8 cellular contexts compared by ENCODE assay signal in the genomic region with DNA sequence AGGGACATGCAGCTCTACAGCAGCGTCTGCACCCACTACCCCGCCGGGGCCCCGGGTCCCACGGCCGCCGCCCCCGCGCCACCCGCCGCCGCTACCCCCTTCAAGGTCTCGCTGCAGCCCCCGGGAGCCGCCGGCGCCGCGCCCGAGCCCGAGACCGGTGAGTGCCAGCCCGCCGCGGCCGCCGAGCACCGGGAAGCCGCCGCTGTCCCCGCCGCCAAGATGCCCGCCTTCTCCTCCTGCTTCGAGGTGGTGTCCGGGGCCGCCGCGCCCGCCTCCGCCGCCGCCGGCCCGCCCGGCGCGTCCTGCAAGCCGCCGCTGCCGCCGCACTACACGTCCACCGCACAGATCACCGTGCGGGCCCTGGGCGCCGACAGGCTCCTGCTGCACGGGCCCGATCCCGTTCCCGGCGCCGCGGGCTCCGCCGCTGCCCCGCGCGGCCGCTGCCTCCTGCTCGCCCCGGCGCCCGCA. TPM values are rescaled to one million over a fixed set of nuclear protein-coding genes. Genes with fewer than 3 reads are reported as not detected.
DNase-seq lines count a peak whose midpoint lies in the region; ATAC-seq and TF ChIP-seq lines count a peak whose summit lies in the region.

No MANE protein-coding gene starts in this region.

- H2AK9ac ChIP-seq in IMR-90 (replicated peaks; ENCODE audit: low read depth, low read length, poor library complexity), result peak overlapping the region; percentile 43

- no peak overlapping the region for H2AK5ac ChIP-seq in IMR-90 (ENCODE audit: low read depth, low read length)

- dilution Hi-C loops in IMR-90 (cut with HindIII; ENCODE audit: low sequenced_read_pairs, unreplicated experiment), result no loop called here

- H3K9me3 ChIP-seq in IMR-90 (ENCODE audit: control insufficient read depth, insufficient read depth, low read length) (no peaks in the 10 kb centered on the region), upper lobe of right lung (no peaks in the 10 kb centered on the region)

- no peak overlapping the region for H3K4ac ChIP-seq in IMR-90 (ENCODE audit: low read depth, low read length)

- H3K9ac ChIP-seq in IMR-90 (ENCODE audit: low read depth, low read length), result peak overlapping the region; percentile 88

- H3K27me3 ChIP-seq in IMR-90 (ENCODE audit: control insufficient read depth, insufficient read depth, low read length) (no peaks in the 10 kb centered on the region), brain microvascular endothelial cell (replicated peaks) (no peaks in the 10 kb centered on the region), upper lobe of right lung (no peaks in the 10 kb centered on the region)

- H3K36me3 ChIP-seq in IMR-90 (ENCODE audit: control insufficient read depth, insufficient read depth, low read length) (no peaks in the 10 kb centered on the region), brain microvascular endothelial cell (replicated peaks) (no peaks in the 10 kb centered on the region), upper lobe of right lung (no peaks in the 10 kb centered on the region)

- H4K20me1 ChIP-seq in IMR-90 (ENCODE audit: insufficient read depth, low read length), result peaks cover 23% of the 10 kb centered on the region; the same call in 1 of the 2 replicates

- no peak for TF ChIP-seq POLR2A in IMR-90 (IDR thresholded peaks at IDR 0.05; ENCODE audit: low read depth, low read length)
- no peak for TF ChIP-seq POLR2A in lower leg skin (IDR thresholded peaks at IDR 0.05)

- H3K18ac ChIP-seq in IMR-90 (ENCODE audit: low read depth, low read length), result no peak overlapping the region

- TF ChIP-seq CTCF in IMR-90 (conservative IDR thresholded peaks at IDR 0.05; ENCODE audit: low read depth, low read length) (no peak), brain microvascular endothelial cell (IDR thresholded peaks at IDR 0.05; ENCODE audit: low read depth, low read length, missing control alignments) (no peak), lower leg skin (IDR thresholded peaks at IDR 0.05) (no peak), upper lobe of right lung (IDR thresholded peaks at IDR 0.05) (no peak)

- in situ Hi-C loops in IMR-90 (cut with MboI; ENCODE audit: low sequenced_read_pairs), result no loop called here
- in situ Hi-C loops in brain microvascular endothelial cell (cut with HindIII; ENCODE audit: low pct_ligation_motif_present, low sequenced_read_pairs), result no loop called here

- H3K27ac ChIP-seq in IMR-90 (ENCODE audit: insufficient read depth, low read length) (peak overlapping the region; percentile 10), brain microvascular endothelial cell (peak overlapping the region; percentile 69), upper lobe of right lung (peak overlapping the region; percentile 95)

- no peak for TF ChIP-seq RAD21 in IMR-90 (IDR thresholded peaks at IDR 0.05; ENCODE audit: low read length)

- no peak overlapping the region for H3K14ac ChIP-seq in IMR-90 (replicated peaks; ENCODE audit: low read depth, low read length)

- 1% methylated on average over 33 of the region's 74 CpGs; no CpG with 5 or more reads in 1 of the 2 experiments for WGBS in IMR-90 (ENCODE audit: extremely low coverage in 2 of 2, insufficient read length in 1 of 2), 2 experiments
- 2% methylated on average over 9 of the region's 74 CpGs; no CpG with 5 or more reads in 1 of the 2 donors for WGBS in lower leg skin, 2 donors

- intact Hi-C loops in IMR-90 (cut with micrococcal nuclease), result no loop called here
- intact Hi-C loops in lower leg skin (cut with DNase I; ENCODE audit: low total_unique reads), result no loop called here
- intact Hi-C loops in upper lobe of right lung (cut with DNase I), result no loop called here

- peak; percentile 6 for ATAC-seq in GM21381 (IDR thresholded peaks at IDR 0.05; ENCODE audit: unreplicated experiment)
- peak; percentile 15 for ATAC-seq in IMR-90 (ENCODE audit: low read depth)
- peak; percentile 0 for ATAC-seq in upper lobe of right lung

- H4K91ac ChIP-seq in IMR-90 (ENCODE audit: insufficient read depth, low read depth, low read length), result no peak overlapping the region

- no peak overlapping the region for H4K8ac ChIP-seq in IMR-90 (ENCODE audit: low read depth in 2 of 2, low read length in 2 of 2)

- H2BK20ac ChIP-seq in IMR-90 (ENCODE audit: low read depth, low read length), result no peak overlapping the region

- no peak overlapping the region for H2BK15ac ChIP-seq in IMR-90 (ENCODE audit: low read depth, low read length)

- DNase-seq in DMS53 (lab: John Stamatoyannopoulos, UW) (peak; percentile 72), IMR-90 (no peak), brain microvascular endothelial cell (no peak), lower leg skin (ENCODE audit: low spot score in 2 of 2) (peak in 1 of 2 donors; percentile 89), upper lobe of right lung (no peak), ureter (ENCODE audit: low spot score) (no peak), hepatic stellate cell (ENCODE audit: low spot score) (no peak)

- H2BK120ac ChIP-seq in IMR-90 (ENCODE audit: low read depth, low read length), result no peak overlapping the region

- H3K4me3 ChIP-seq in IMR-90 (ENCODE audit: insufficient read depth, low read depth, low read length) (peak overlapping the region; percentile 90), brain microvascular endothelial cell (ENCODE audit: low read depth, low read length) (peak overlapping the region; percentile 69), lower leg skin (ENCODE audit: low read depth, poor library complexity, severe bottlenecking) (peak overlapping the region; percentile 78), upper lobe of right lung (peak overlapping the region; percentile 79)

- H2BK5ac ChIP-seq in IMR-90 (ENCODE audit: low read depth, low read length, poor library complexity, severe bottlenecking), result peak overlapping the region; percentile 25

- H2AFZ ChIP-seq in IMR-90 (replicated peaks; ENCODE audit: low read length, poor library complexity), result peak overlapping the region; percentile 99

- no peak overlapping the region for H3K23ac ChIP-seq in IMR-90 (ENCODE audit: low read depth, low read length)

- no peak overlapping the region for H3K56ac ChIP-seq in IMR-90 (ENCODE audit: extremely low read depth, insufficient read depth, low read length)

- no peak overlapping the region for H4K5ac ChIP-seq in IMR-90 (ENCODE audit: low read depth, low read length)

- POLR2A ChIA-PET in IMR-90 (lab: Charles Lee; ENCODE audit: unreplicated experiment), result no interaction called here

- CTCF ChIA-PET in IMR-90 (lab: Yijun Ruan, JAX), result interaction anchor here (0.6 kb wide), 1 partner anchor 107 kb away, joined by 3 read pairs; no protein-coding TSS in a partner anchor

- H3K4me1 ChIP-seq in IMR-90 (ENCODE audit: control insufficient read depth, insufficient read depth, low read length) (no peaks in the 10 kb centered on the region; the same call in 1 of the 2 replicates), upper lobe of right lung (peaks cover 28% of the 10 kb centered on the region)

- BruUV-seq in IMR-90 (replicated peaks; lab: Mats Ljungman, UMichigan), result no TSS peak

- peak overlapping the region; percentile 10; the same call in 1 of the 2 replicates for H3K4me2 ChIP-seq in IMR-90 (ENCODE audit: low read depth, low read length)

- H3K9me1 ChIP-seq in IMR-90 (ENCODE audit: insufficient read depth, low read length), result peaks cover 5% of the 10 kb centered on the region

- peaks cover 12 to 32% of the 10 kb centered on the region in 2 experiments for H3K79me1 ChIP-seq in IMR-90 (ENCODE audit: low read depth in 1 of 2, low read length in 2 of 2)

TF ChIP-seq in IMR-90, 13 proteins besides CTCF, POLR2A, EP300 and RAD21:
- TF ChIP-seq CEBPB (IDR thresholded peaks at IDR 0.05; ENCODE audit: low read depth, low read length) (no peak), MAFK (IDR thresholded peaks at IDR 0.05; ENCODE audit: low read depth, low read length) (no peak), MAZ (IDR thresholded peaks at IDR 0.05; ENCODE audit: borderline replicate concordance, low read depth, low read length) (no peak), SMC3 (IDR thresholded peaks at IDR 0.05; ENCODE audit: low read depth, low read length) (no peak), ELK1 (IDR thresholded peaks at IDR 0.05; ENCODE audit: borderline replicate concordance, low read depth, low read length) (no peak), BHLHE40 (IDR thresholded peaks at IDR 0.05; ENCODE audit: low read depth, low read length) (no peak), MXI1 (IDR thresholded peaks at IDR 0.05; ENCODE audit: borderline replicate concordance, low read depth, low read length) (peak; percentile 35; the same call in 1 of the 2 replicates), NFE2L2 (IDR thresholded peaks at IDR 0.05; ENCODE audit: low read depth, low read length) (no peak)

RNA-seq across cellular contexts. Expression of gene OTUD1, which starts 0.6 kb away (rescaled TPM):
- 1.3 and 3.3 TPM in 2 replicates for total RNA-seq in IMR-90 (2012; rRNA removed)
- polyA plus RNA-seq in IMR-90 (2012; rRNA removed), result 1.4 and 2.0 TPM in 2 replicates
- polyA plus RNA-seq in IMR-90 (2012; cell fraction: cytosol; rRNA removed), result 0.96 and 3.1 TPM in 2 replicates
- 3.0 and 5.0 TPM in 2 replicates for polyA plus RNA-seq in IMR-90 (2012; cell fraction: nucleus; rRNA removed; ENCODE audit: low replicate concordance)
- total RNA-seq in lower leg skin, result 10 to 100 TPM; 29.4 to 48.5 (median 34.8) TPM
- total RNA-seq in upper lobe of right lung, result 29.4 TPM
- 10.6 TPM for total RNA-seq in ureter

Comparison
In these comparisons a context has a peak if more than half of its experiments do, and no peak if none do; other contexts are left out.
1. H3K27ac ChIP-seq: peak in every context shown above with its lines; median percentile 95 in upper lobe of right lung; 69 in brain microvascular endothelial cell; 10 in IMR-90.